ENCODE assay signal across 17 cellular contexts in genomic region chr10:58014436-58014835, GRCh38.
DNase-seq lines count a peak whose midpoint lies in the region; ATAC-seq, FAIRE-seq and TF ChIP-seq lines count a peak whose summit lies in the region.
"Had no signal": no experiment of that assay in that cellular context is flagged by ENCODE, and none has a peak within 500 bp of the region (broad histone marks: within the 10 kb centered on the region; RNA-seq: fewer than 3 reads in every experiment).

No MANE protein-coding gene starts in this region.

- no peaks in the 10 kb centered on the region for H3K27me3 ChIP-seq in pancreas
- H3K27me3 ChIP-seq: BLaER1 treated with 17β-estradiol and CSF1 and Interleukin-3, amounts not matched to agents 10 nM and 100 nM had no signal

- FAIRE-seq in pancreas (lab: Jason Lieb, UNC), result peak; percentile 47
- FAIRE-seq: GM19239, H54, HTR-8/SVneo had no signal

- DNase-seq in ELR (ENCODE audit: low read depth) (peak; percentile 65), amniotic epithelial cell (ENCODE audit: low read depth) (peak; percentile 17), pancreas (no peak), NCI-H2107 (lab: John Stamatoyannopoulos, UW) (no peak), DMS153 treated with DMSO at 0.1 percent for 48 hours (lab: John Stamatoyannopoulos, UW; ENCODE audit: unreplicated experiment) (no peak)
- DNase-seq: CD8-positive, alpha-beta T cell; DMS 273 treated with DMSO at 0.1 percent for 48 hours; GF-D8; HFFc6; KG1 had no signal

- no peaks in the 10 kb centered on the region for H3K9me3 ChIP-seq in pancreas
- H3K9me3 ChIP-seq: BLaER1 treated with 17β-estradiol and CSF1 and Interleukin-3, amounts not matched to agents 10 nM and 100 nM had no signal

- ATAC-seq in pancreas (no peak), HG03196 (IDR thresholded peaks at IDR 0.05; ENCODE audit: unreplicated experiment) (no peak)
- ATAC-seq: CD8-positive, alpha-beta T cell; GM23338; HCT116 had no signal

- no peaks in the 10 kb centered on the region for H3K4me1 ChIP-seq in pancreas
- H3K4me1 ChIP-seq: BLaER1 treated with 17β-estradiol and CSF1 and Interleukin-3, amounts not matched to agents 10 nM and 100 nM had no signal

- no peak for TF ChIP-seq CTCF in pancreas (IDR thresholded peaks at IDR 0.05)

- 47 to 50% methylated on average over 1 of the region's 1 CpG for WGBS in pancreas, 2 donors

- H3K4me3 ChIP-seq in pancreas, result no peak overlapping the region
- H3K4me3 ChIP-seq: BLaER1 treated with 17β-estradiol and CSF1 and Interleukin-3, amounts not matched to agents 10 nM and 100 nM; GM23338 had no signal

- H3K27ac ChIP-seq in pancreas, result no peak overlapping the region
- H3K27ac ChIP-seq: BLaER1 treated with 17β-estradiol and CSF1 and Interleukin-3, amounts not matched to agents 10 nM and 100 nM had no signal

- H3K36me3 ChIP-seq in pancreas, result no peaks in the 10 kb centered on the region
- H3K36me3 ChIP-seq: BLaER1 treated with 17β-estradiol and CSF1 and Interleukin-3, amounts not matched to agents 10 nM and 100 nM had no signal

- intact Hi-C loops in pancreas (cut with DNase I), result no loop called here

Comparison
In these comparisons a context has a peak if more than half of its experiments do, and no peak if none do; other contexts are left out.
1. DNase-seq: peak in ELR (single experiment) and amniotic epithelial cell (single experiment); none in pancreas (0 of 6), NCI-H2107 (single experiment) and DMS153 treated with DMSO at 0.1 percent for 48 hours (single experiment).